8 cellular contexts compared by ENCODE assay signal in the genomic region with DNA sequence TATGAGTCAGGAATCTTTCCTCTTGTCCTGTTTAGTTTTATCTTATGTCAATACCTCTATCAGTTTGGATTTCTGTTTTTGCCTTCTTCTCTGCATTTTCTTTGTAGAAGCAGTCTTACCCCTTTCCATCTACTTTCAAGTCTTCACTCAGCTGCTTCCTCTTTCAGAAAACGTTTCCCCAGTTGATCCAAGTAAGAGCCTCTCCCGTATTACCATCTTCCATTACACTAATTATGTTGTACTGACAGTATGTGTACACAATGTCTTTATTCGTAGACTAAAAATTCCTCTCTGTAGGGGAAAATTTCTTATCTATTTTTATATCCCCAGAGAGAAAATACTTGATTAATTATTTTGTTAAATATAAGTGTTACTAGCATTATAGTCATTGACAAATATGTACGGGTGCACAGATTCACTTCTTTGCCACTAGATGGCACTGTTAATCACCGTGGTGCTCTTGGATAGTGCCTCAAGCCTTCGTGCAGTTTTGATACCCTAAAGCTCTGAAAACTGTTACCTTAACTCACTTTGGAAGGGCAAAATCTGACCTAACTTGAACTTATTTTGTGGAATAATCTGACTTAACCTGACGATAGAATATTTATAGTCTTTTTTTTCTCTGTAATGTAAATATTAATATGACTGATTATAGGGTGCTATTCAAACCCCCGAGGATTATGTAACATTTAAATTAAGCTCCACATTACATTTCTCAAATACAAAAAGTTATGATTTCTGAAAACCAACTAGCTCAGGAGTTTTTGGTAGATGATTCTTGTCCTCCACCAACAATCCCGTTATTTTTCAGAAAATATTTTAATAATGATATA.
DNase-seq lines count a peak whose midpoint lies in the region; ATAC-seq and TF ChIP-seq lines count a peak whose summit lies in the region.

No MANE protein-coding gene starts in this region.

- TF ChIP-seq POLR2A in body of pancreas (IDR thresholded peaks at IDR 0.05): no peak

- TF ChIP-seq CTCF in body of pancreas (IDR thresholded peaks at IDR 0.05): peak; percentile 70 to 95 (median 85)

- WGBS in body of pancreas, 2 donors: 12 to 16% methylated on average over 8 to 9 of the region's 9 CpGs

- no peak overlapping the region for H3K27ac ChIP-seq in body of pancreas

- H3K27ac Mint-ChIP-seq in stimulated activated naive CD8-positive, alpha-beta T cell treated with anti-CD3 and anti-CD28 coated beads, Interleukin-15, amount 100 ng/mL, for 72 hours: no peak overlapping the region

- ATAC-seq in HG03103 (IDR thresholded peaks at IDR 0.05; ENCODE audit: low read depth, unreplicated experiment) (peak; percentile 97), body of pancreas (peak; percentile 92)
- peak; percentile 81 for ATAC-seq in stimulated activated naive CD8-positive, alpha-beta T cell treated with anti-CD3 and anti-CD28 coated beads, Interleukin-15, amount 100 ng/mL, for 72 hours

- H3K27me3 ChIP-seq in body of pancreas: no peaks in the 10 kb centered on the region

- no peaks in the 10 kb centered on the region for H3K9me3 ChIP-seq in body of pancreas

- peaks cover 8% of the 10 kb centered on the region for H3K4me1 ChIP-seq in body of pancreas

- H3K36me3 ChIP-seq in body of pancreas (replicated peaks in 1 of 2; ENCODE audit: insufficient read depth in 1 of 2, low read depth in 2 of 2): no peaks in the 10 kb centered on the region

- no peaks in the 10 kb centered on the region for H3K27me3 Mint-ChIP-seq in stimulated activated naive CD8-positive, alpha-beta T cell treated with anti-CD3 and anti-CD28 coated beads, Interleukin-15, amount 100 ng/mL, for 72 hours

- no peaks in the 10 kb centered on the region for H3K9me3 Mint-ChIP-seq in stimulated activated naive CD8-positive, alpha-beta T cell treated with anti-CD3 and anti-CD28 coated beads, Interleukin-15, amount 100 ng/mL, for 72 hours

- no peaks in the 10 kb centered on the region for H3K4me1 Mint-ChIP-seq in stimulated activated naive CD8-positive, alpha-beta T cell treated with anti-CD3 and anti-CD28 coated beads, Interleukin-15, amount 100 ng/mL, for 72 hours

- DNase-seq in NCI-H524 (lab: John Stamatoyannopoulos, UW) (peak; percentile 0 to 48), NCI-H524 treated with DMSO at 0.1 percent for 48 hours (lab: John Stamatoyannopoulos, UW) (no peak), GM19240 (ENCODE audit: insufficient read length, low spot score) (peak; percentile 12), NCI-H446 treated with DMSO at 0.1 percent for 48 hours (lab: John Stamatoyannopoulos, UW) (peak; percentile 9), body of pancreas (peak in 3 of 4 donors; percentile 19 to 46 (median 39)), iPS-NIHi7 (ENCODE audit: extremely low spot score) (peak; percentile 57)
- DNase-seq in stimulated activated naive CD8-positive, alpha-beta T cell treated with anti-CD3 and anti-CD28 coated beads, Interleukin-15, amount 100 ng/mL, for 72 hours: peak in 1 of 2 donors; percentile 13

- no peak overlapping the region for H3K4me3 ChIP-seq in body of pancreas

- intact Hi-C loops in body of pancreas (cut with DNase I): no loop called here

- H3K4me3 Mint-ChIP-seq in stimulated activated naive CD8-positive, alpha-beta T cell treated with anti-CD3 and anti-CD28 coated beads, Interleukin-15, amount 100 ng/mL, for 72 hours: no peak overlapping the region
